2 cellular contexts compared by ENCODE assay signal in the genomic region with DNA sequence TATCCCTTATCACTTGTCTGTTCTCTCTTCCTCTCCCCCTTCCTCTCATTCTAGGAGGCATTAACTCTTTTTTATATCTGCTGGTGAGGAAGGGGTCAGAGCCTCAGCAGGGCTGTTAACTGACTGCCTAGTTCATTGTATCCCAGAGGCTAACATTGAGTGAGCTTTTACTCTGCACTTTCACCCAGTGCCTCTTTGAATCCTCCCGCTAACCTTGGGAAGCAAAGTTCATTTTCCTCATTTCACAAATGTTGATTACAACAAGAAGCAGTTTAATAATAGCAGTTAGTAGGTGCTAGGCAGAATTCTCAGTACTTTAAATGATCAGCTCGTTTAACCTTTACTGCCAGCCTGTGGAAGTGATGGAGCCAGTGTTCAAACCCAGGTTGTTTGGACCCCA.
TF ChIP-seq lines count a peak whose summit lies in the region.

No MANE protein-coding gene starts in this region.

TF ChIP-seq in WTC11, 78 proteins besides CTCF, POLR2A, EP300 and RAD21:
- TF ChIP-seq, protein P1, sequence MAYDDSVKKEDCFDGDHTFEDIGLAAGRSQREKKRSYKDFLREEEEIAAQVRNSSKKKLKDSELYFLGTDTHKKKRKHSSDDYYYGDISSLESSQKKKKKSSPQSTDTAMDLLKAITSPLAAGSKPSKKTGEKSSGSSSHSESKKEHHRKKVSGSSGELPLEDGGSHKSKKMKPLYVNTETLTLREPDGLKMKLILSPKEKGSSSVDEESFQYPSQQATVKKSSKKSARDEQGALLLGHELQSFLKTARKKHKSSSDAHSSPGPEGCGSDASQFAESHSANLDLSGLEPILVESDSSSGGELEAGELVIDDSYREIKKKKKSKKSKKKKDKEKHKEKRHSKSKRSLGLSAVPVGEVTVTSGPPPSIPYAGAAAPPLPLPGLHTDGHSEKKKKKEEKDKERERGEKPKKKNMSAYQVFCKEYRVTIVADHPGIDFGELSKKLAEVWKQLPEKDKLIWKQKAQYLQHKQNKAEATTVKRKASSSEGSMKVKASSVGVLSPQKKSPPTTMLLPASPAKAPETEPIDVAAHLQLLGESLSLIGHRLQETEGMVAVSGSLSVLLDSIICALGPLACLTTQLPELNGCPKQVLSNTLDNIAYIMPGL (CRISPR knock-in tag; IDR thresholded peaks at IDR 0.05) = no peak
- no peak for TF ChIP-seq NR1H2 (CRISPR knock-in tag; IDR thresholded peaks at IDR 0.05)

TF ChIP-seq in liver, 16 proteins besides CTCF, POLR2A, EP300 and RAD21 (continued from another document):
- TF ChIP-seq, protein P2, sequence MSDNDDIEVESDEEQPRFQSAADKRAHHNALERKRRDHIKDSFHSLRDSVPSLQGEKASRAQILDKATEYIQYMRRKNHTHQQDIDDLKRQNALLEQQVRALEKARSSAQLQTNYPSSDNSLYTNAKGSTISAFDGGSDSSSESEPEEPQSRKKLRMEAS (IDR thresholded peaks at IDR 0.05) = no peak
- TF ChIP-seq, protein P3, sequence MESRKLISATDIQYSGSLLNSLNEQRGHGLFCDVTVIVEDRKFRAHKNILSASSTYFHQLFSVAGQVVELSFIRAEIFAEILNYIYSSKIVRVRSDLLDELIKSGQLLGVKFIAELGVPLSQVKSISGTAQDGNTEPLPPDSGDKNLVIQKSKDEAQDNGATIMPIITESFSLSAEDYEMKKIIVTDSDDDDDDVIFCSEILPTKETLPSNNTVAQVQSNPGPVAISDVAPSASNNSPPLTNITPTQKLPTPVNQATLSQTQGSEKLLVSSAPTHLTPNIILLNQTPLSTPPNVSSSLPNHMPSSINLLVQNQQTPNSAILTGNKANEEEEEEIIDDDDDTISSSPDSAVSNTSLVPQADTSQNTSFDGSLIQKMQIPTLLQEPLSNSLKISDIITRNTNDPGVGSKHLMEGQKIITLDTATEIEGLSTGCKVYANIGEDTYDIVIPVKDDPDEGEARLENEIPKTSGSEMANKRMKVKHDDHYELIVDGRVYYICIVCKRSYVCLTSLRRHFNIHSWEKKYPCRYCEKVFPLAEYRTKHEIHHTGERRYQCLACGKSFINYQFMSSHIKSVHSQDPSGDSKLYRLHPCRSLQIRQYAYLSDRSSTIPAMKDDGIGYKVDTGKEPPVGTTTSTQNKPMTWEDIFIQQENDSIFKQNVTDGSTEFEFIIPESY (IDR thresholded peaks at IDR 0.05) = no peak
- TF ChIP-seq GABPA (IDR thresholded peaks at IDR 0.05 in 1 of 2, conservative IDR thresholded peaks at IDR 0.05 in 1 of 2) (no peak), RXRA (IDR thresholded peaks at IDR 0.05) (peak; percentile 94 to 96), HNF4G (IDR thresholded peaks at IDR 0.05) (peak; percentile 67), FOXA2 (IDR thresholded peaks at IDR 0.05) (no peak), HNF4A (conservative IDR thresholded peaks at IDR 0.05) (peak; percentile 94 to 96), SP1 (IDR thresholded peaks at IDR 0.05) (peak; percentile 80), EGR1 (IDR thresholded peaks at IDR 0.05; ENCODE audit: low read depth in 2 of 2) (no peak), JUND (IDR thresholded peaks at IDR 0.05) (peak in 1 of 2 donors; percentile 38), ATF3 (IDR thresholded peaks at IDR 0.05) (no peak)
- TF ChIP-seq, protein P4, sequence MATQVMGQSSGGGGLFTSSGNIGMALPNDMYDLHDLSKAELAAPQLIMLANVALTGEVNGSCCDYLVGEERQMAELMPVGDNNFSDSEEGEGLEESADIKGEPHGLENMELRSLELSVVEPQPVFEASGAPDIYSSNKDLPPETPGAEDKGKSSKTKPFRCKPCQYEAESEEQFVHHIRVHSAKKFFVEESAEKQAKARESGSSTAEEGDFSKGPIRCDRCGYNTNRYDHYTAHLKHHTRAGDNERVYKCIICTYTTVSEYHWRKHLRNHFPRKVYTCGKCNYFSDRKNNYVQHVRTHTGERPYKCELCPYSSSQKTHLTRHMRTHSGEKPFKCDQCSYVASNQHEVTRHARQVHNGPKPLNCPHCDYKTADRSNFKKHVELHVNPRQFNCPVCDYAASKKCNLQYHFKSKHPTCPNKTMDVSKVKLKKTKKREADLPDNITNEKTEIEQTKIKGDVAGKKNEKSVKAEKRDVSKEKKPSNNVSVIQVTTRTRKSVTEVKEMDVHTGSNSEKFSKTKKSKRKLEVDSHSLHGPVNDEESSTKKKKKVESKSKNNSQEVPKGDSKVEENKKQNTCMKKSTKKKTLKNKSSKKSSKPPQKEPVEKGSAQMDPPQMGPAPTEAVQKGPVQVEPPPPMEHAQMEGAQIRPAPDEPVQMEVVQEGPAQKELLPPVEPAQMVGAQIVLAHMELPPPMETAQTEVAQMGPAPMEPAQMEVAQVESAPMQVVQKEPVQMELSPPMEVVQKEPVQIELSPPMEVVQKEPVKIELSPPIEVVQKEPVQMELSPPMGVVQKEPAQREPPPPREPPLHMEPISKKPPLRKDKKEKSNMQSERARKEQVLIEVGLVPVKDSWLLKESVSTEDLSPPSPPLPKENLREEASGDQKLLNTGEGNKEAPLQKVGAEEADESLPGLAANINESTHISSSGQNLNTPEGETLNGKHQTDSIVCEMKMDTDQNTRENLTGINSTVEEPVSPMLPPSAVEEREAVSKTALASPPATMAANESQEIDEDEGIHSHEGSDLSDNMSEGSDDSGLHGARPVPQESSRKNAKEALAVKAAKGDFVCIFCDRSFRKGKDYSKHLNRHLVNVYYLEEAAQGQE (IDR thresholded peaks at IDR 0.05) = no peak
